1 cellular context compared by ENCODE assay signal in the genomic region with DNA sequence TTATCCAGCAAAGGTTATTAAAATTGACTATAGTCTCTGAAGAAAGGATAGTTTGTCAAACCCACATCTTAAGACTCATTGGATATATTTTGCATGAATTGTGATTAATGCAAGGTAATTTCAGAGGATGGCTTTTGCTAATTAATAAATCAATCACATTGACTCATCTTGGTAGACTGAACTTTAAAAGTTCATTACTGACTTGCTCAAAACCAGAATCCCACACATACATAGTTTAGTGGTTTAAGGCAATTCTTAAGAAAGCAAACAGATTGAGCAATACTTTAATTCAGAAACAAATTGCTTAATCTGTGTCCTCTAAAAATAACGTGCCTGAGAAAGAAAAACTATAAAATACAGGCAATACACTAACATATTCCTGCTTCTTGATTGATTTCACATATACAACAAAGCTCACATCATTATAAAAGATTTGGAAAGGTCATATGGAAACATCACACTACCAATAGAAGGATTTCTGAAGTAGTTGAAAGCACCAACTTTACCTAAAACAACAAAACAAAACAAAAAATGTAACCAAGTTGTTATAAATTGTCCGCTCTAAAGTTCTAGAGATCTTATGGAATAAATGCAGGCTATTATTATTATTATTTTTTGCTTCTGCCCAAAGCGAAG.
TF ChIP-seq lines count a peak whose summit lies in the region.

No MANE protein-coding gene starts in this region.

TF ChIP-seq in GM23338, 12 proteins besides CTCF, POLR2A, EP300 and RAD21 (continued from another document):
- TF ChIP-seq EZH2phosphoT487 (IDR thresholded peaks at IDR 0.05; ENCODE audit: unreplicated experiment) (no peak), NANOG (IDR thresholded peaks at IDR 0.05; ENCODE audit: borderline replicate concordance) (no peak), EZH2 (IDR thresholded peaks at IDR 0.05; ENCODE audit: low read depth, unreplicated experiment) (no peak)
